ENCODE assay signal across 14 cellular contexts in genomic region chr9:2817987-2818386, GRCh38. TPM values are rescaled to one million over a fixed set of nuclear protein-coding genes. Genes with fewer than 3 reads are reported as not detected.
A peak's percentile ranks its signal among the peaks of the same experiment; 100 is the strongest.
DNase-seq lines count a peak whose midpoint lies in the region; ATAC-seq, FAIRE-seq and TF ChIP-seq lines count a peak whose summit lies in the region.
"Had no signal": no experiment of that assay in that cellular context is flagged by ENCODE, and none has a peak within 500 bp of the region (broad histone marks: within the 10 kb centered on the region; RNA-seq: fewer than 3 reads in every experiment).

No MANE protein-coding gene starts in this region.

- no peaks in the 10 kb centered on the region for H3K9me3 ChIP-seq in muscle layer of duodenum (ENCODE audit: control insufficient read depth in 1 of 2, low read length in 2 of 2)
- H3K9me3 ChIP-seq: SJCRH30 had no signal

- TF ChIP-seq POLR2A in GM12892 (IDR thresholded peaks at IDR 0.05; ENCODE audit: low read depth, low read length) = no peak

- intact Hi-C loops in Right ventricle myocardium inferior (cut with DNase I) = loop anchor here (5.0 to 10.0 kb wide), 2 partner anchors 183 to 691 kb away; no protein-coding TSS in a partner anchor
- intact Hi-C loops in cardiac septum (cut with DNase I) = loop anchor here (2.0 to 5.0 kb wide), 3 partner anchors 196 to 321 kb away; partner anchors contain the start of gene VLDLR

- H3K4me3 ChIP-seq in fibroblast of pulmonary artery (replicated peaks; ENCODE audit: low read depth, low read length) (peak overlapping the region; percentile 8), muscle layer of duodenum (ENCODE audit: low read depth in 1 of 2, low read length in 2 of 2) (no peak overlapping the region), H7 (ENCODE audit: insufficient read depth, low read depth, low read length) (no peak overlapping the region)
- H3K4me3 ChIP-seq: SJCRH30 had no signal

- DNase-seq in Right ventricle myocardium inferior (ENCODE audit: missing footprints) = no peak
- DNase-seq in cardiac septum (ENCODE audit: low spot score) = no peak
- peak; percentile 85 for DNase-seq in fibroblast of pulmonary artery (ENCODE audit: low read depth)
- no peak for DNase-seq in H7
- no peak for DNase-seq in activated CD8-positive, alpha-beta memory T cell treated with anti-CD3 and anti-CD28 coated beads for 24 hours
- no peak for DNase-seq in GOT3 (lab: John Stamatoyannopoulos, UW)
- DNase-seq in GM12892 (ENCODE audit: insufficient read length) = no peak
- DNase-seq: activated CD4-positive, alpha-beta T cell treated with anti-CD3 and anti-CD28 coated beads for 48 hours; NCI-H2227 treated with DMSO at 0.1 percent for 48 hours; SJCRH30 had no signal

- peaks cover 0 to 5% of the 10 kb centered on the region in 2 donors for H3K36me3 ChIP-seq in muscle layer of duodenum (ENCODE audit: control insufficient read depth in 1 of 2, insufficient read depth in 2 of 2, low read length in 2 of 2)
- H3K36me3 ChIP-seq in H7 (replicated peaks; ENCODE audit: control insufficient read depth, insufficient read depth, low read length) = peaks cover 3% of the 10 kb centered on the region

- TF ChIP-seq CTCF in fibroblast of pulmonary artery (IDR thresholded peaks at IDR 0.05; ENCODE audit: low read length, missing control alignments) = no peak

- ATAC-seq in Right ventricle myocardium inferior = peak; percentile 87

- H3K27me3 ChIP-seq in muscle layer of duodenum (ENCODE audit: low read depth, low read length) (no peaks in the 10 kb centered on the region), H7 (ENCODE audit: control insufficient read depth, insufficient read depth, low read length) (no peaks in the 10 kb centered on the region)
- H3K27me3 ChIP-seq: SJCRH30 had no signal

- H3K27ac ChIP-seq in muscle layer of duodenum (ENCODE audit: low read length) = peak overlapping the region; percentile 84
- H3K27ac ChIP-seq: SJCRH30 had no signal

- peaks cover 0 to 4% of the 10 kb centered on the region in 2 donors for H3K4me1 ChIP-seq in muscle layer of duodenum (ENCODE audit: control insufficient read depth in 1 of 2, insufficient read depth in 2 of 2, low read length in 2 of 2)
- H3K4me1 ChIP-seq: SJCRH30 had no signal

- no peak for FAIRE-seq in GM12892 (lab: Jason Lieb, UNC)
- FAIRE-seq: A204.1, endometrium, G401.6 had no signal

RNA-seq across cellular contexts. Expression of gene PUM3, which starts 25.9 kb away (rescaled TPM):
- 15.3 TPM for total RNA-seq in Right ventricle myocardium inferior
- 25.2 TPM for total RNA-seq in cardiac septum
- 47.6 and 56.2 TPM in 2 replicates for total RNA-seq in H7 (2014; rRNA removed; shearing (Covaris generic))
- 46.1 TPM for polyA plus RNA-seq in GM12892 (2012; ENCODE audit: missing spikeins)
